Comparison of ENCODE assay signal across 8 cellular contexts in the genomic region with DNA sequence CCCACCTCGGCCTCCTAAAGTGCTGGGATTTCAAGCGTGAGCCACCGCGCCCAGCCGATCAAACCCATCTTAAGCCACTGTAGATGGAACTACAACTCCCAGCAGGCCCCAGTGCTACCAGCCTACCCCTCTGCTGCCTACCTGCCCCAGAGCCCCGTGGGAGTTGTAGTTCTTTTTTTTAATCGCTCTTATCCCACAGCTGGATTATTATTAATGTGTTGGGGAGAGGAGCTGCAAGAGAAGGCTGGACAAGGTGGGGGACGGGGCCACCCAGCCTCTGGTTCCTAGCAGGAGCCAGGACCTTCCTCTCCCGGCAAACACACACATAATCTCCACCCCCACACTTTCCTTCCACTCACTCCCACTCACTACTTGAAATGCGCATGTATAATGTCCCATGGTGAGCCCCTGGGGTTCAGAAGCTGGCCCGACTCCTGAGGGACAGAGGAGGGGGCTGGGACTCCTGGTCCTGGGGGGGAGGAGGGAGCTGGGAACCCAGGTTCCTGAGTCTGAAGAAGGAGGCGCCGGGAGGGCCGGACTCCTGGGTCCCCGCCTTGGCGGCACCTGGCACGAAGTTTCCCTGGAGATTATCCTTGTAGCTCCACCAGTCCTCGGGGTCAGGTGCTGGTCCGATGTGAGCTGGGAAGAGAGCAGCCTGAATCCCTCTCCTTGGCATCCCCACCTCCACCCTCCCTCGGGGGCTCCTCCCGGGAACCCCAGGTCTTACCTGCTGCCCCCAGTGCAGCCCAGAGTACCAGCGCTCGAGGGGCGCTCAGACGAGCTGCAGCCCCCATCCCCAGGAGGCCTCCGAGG. TPM values are rescaled to one million over a fixed set of nuclear protein-coding genes. Genes with fewer than 3 reads are reported as not detected.
DNase-seq lines count a peak whose midpoint lies in the region; ATAC-seq lines count a peak whose summit lies in the region.

No MANE protein-coding gene starts in this region.

- CTCF ChIA-PET in activated CD4-positive, alpha-beta memory T cell treated with anti-CD3 and anti-CD28 coated beads, Interleukin-2, amount 10 ng/mL, durations not matched to agents 7 days and 5 days (lab: Charles Lee): interaction anchor here (0.6 to 2.2 kb wide), 17 partner anchors 11 to 498 kb away, joined by 3 to 16 read pairs (median 5); a partner anchor contains a TSS

- H3K4me1 Mint-ChIP-seq in activated CD4-positive, alpha-beta memory T cell treated with anti-CD3 and anti-CD28 coated beads, Interleukin-2, amount 10 ng/mL, durations not matched to agents 7 days and 5 days: peaks cover 42% of the 10 kb centered on the region

- peaks cover 6% of the 10 kb centered on the region for H3K27me3 Mint-ChIP-seq in activated CD4-positive, alpha-beta memory T cell treated with anti-CD3 and anti-CD28 coated beads, Interleukin-2, amount 10 ng/mL, durations not matched to agents 7 days and 5 days

- peaks cover 4% of the 10 kb centered on the region for H3K4me1 ChIP-seq in ectodermal cell (ENCODE audit: control insufficient read depth, insufficient read depth, low read length)

- POLR2A ChIA-PET in activated CD4-positive, alpha-beta memory T cell treated with anti-CD3 and anti-CD28 coated beads, Interleukin-2, amount 10 ng/mL, durations not matched to agents 7 days and 5 days (lab: Charles Lee): interaction anchor here (0.5 to 2.7 kb wide), 10 partner anchors 8 to 326 kb away, joined by 3 to 21 read pairs (median 4); a partner anchor contains a TSS

- peak overlapping the region; percentile 77 for H3K4me3 Mint-ChIP-seq in activated CD4-positive, alpha-beta memory T cell treated with anti-CD3 and anti-CD28 coated beads, Interleukin-2, amount 10 ng/mL, durations not matched to agents 7 days and 5 days

- H3K27ac ChIP-seq in ectodermal cell (ENCODE audit: insufficient read depth, low read depth, low read length, poor library complexity, severe bottlenecking): peak overlapping the region; percentile 89

- no peaks in the 10 kb centered on the region for H3K9me3 ChIP-seq in ectodermal cell (ENCODE audit: control insufficient read depth, low read length)

- no peaks in the 10 kb centered on the region for H3K36me3 Mint-ChIP-seq in activated CD4-positive, alpha-beta memory T cell treated with anti-CD3 and anti-CD28 coated beads, Interleukin-2, amount 10 ng/mL, durations not matched to agents 7 days and 5 days (ENCODE audit: low read depth)

- H3K9me3 Mint-ChIP-seq in activated CD4-positive, alpha-beta memory T cell treated with anti-CD3 and anti-CD28 coated beads, Interleukin-2, amount 10 ng/mL, durations not matched to agents 7 days and 5 days: no peaks in the 10 kb centered on the region

- ATAC-seq in HG02798 (IDR thresholded peaks at IDR 0.05; ENCODE audit: poor library complexity, unreplicated experiment): peak; percentile 44
- no peak for ATAC-seq in HG03139 (IDR thresholded peaks at IDR 0.05; ENCODE audit: unreplicated experiment)

- H3K27ac Mint-ChIP-seq in activated CD4-positive, alpha-beta memory T cell treated with anti-CD3 and anti-CD28 coated beads, Interleukin-2, amount 10 ng/mL, durations not matched to agents 7 days and 5 days: no peak overlapping the region

- H3K4me3 ChIP-seq in ectodermal cell (ENCODE audit: insufficient read depth, low read depth, low read length): peak overlapping the region; percentile 57

- WGBS in ectodermal cell, 2 experiments: 0 to 1% methylated on average over 24 to 26 of the region's 26 CpGs

- H3K36me3 ChIP-seq in ectodermal cell (ENCODE audit: control insufficient read depth, insufficient read depth, low read length): no peaks in the 10 kb centered on the region

- peak; percentile 81 for DNase-seq in CD1c-positive myeloid dendritic cell (ENCODE audit: extremely low spot score)
- DNase-seq in NCI-H748 (lab: John Stamatoyannopoulos, UW; ENCODE audit: unreplicated experiment): peak; percentile 82
- DNase-seq in activated CD4-positive, alpha-beta memory T cell treated with anti-CD3 and anti-CD28 coated beads, Interleukin-2, amount 10 ng/mL, durations not matched to agents 7 days and 5 days: peak; percentile 80
- DNase-seq in lung microvascular endothelial cell (ENCODE audit: low read depth in 2 of 2): peak; percentile 61 to 82
- DNase-seq in stimulated activated CD4-positive, alpha-beta T cell treated with anti-CD3 and anti-CD28 coated beads, TNF-alpha, amount 100 ng/mL, for 24 hours (ENCODE audit: low read depth in 3 of 3): peak in 2 of 3 experiments; percentile 62 to 70

- H3K27me3 ChIP-seq in ectodermal cell (ENCODE audit: control insufficient read depth, insufficient read depth, low read length, poor library complexity, severe bottlenecking): no peaks in the 10 kb centered on the region

RNA-seq across cellular contexts. Expression of a gene that starts 0.9 kb away (rescaled TPM):
- total RNA-seq in activated CD4-positive, alpha-beta memory T cell treated with anti-CD3 and anti-CD28 coated beads, Interleukin-2, amount 10 ng/mL, durations not matched to agents 7 days and 5 days: 1 to 10 TPM; 3.9 to 4.5 TPM
- 111 TPM for polyA plus RNA-seq in ectodermal cell (2013, experiment 1 of 4)
- 97.1 TPM for polyA plus RNA-seq in ectodermal cell (2013, experiment 2 of 4)
- polyA plus RNA-seq in ectodermal cell (2013, experiment 3 of 4): 87.7 TPM
- 96.2 TPM for polyA plus RNA-seq in ectodermal cell (2013, experiment 4 of 4)
- 3.1 and 8.1 TPM in 2 replicates for total RNA-seq in lung microvascular endothelial cell

RNA-seq across cellular contexts. Expression of a gene that starts 7.9 kb away (rescaled TPM):
- 10 to 100 TPM; 18.7 to 19.1 TPM for total RNA-seq in activated CD4-positive, alpha-beta memory T cell treated with anti-CD3 and anti-CD28 coated beads, Interleukin-2, amount 10 ng/mL, durations not matched to agents 7 days and 5 days
- 16.9 TPM for polyA plus RNA-seq in ectodermal cell (2013, experiment 1 of 4)
- 14.6 TPM for polyA plus RNA-seq in ectodermal cell (2013, experiment 2 of 4)
- 14.9 TPM for polyA plus RNA-seq in ectodermal cell (2013, experiment 3 of 4)
- 16.8 TPM for polyA plus RNA-seq in ectodermal cell (2013, experiment 4 of 4)
- total RNA-seq in lung microvascular endothelial cell: 0.87 and 3.4 TPM in 2 replicates

RNA-seq across cellular contexts. Expression of a gene that starts 25.7 kb away (rescaled TPM):
- 10 to 100 TPM; 27.7 to 29.5 TPM for total RNA-seq in activated CD4-positive, alpha-beta memory T cell treated with anti-CD3 and anti-CD28 coated beads, Interleukin-2, amount 10 ng/mL, durations not matched to agents 7 days and 5 days
- 37.4 TPM for polyA plus RNA-seq in ectodermal cell (2013, experiment 1 of 4)
- 42.1 TPM for polyA plus RNA-seq in ectodermal cell (2013, experiment 2 of 4)
- polyA plus RNA-seq in ectodermal cell (2013, experiment 3 of 4): 26.8 TPM
- 32.2 TPM for polyA plus RNA-seq in ectodermal cell (2013, experiment 4 of 4)
- 5.4 and 6.3 TPM in 2 replicates for total RNA-seq in lung microvascular endothelial cell

RNA-seq across cellular contexts. Expression of a gene that starts 26.1 kb away (rescaled TPM):
- total RNA-seq in activated CD4-positive, alpha-beta memory T cell treated with anti-CD3 and anti-CD28 coated beads, Interleukin-2, amount 10 ng/mL, durations not matched to agents 7 days and 5 days: 1,000 to 10,000 TPM; 1,511 to 1,528 TPM
- polyA plus RNA-seq in ectodermal cell (2013, experiment 1 of 4): 1,711 TPM
- polyA plus RNA-seq in ectodermal cell (2013, experiment 2 of 4): 1,723 TPM
- 1,581 TPM for polyA plus RNA-seq in ectodermal cell (2013, experiment 3 of 4)
- polyA plus RNA-seq in ectodermal cell (2013, experiment 4 of 4): 1,728 TPM
- 2,223 and 2,324 TPM in 2 replicates for total RNA-seq in lung microvascular endothelial cell

RNA-seq across cellular contexts. Expression of a gene that starts 27.8 kb away (rescaled TPM):
- total RNA-seq in activated CD4-positive, alpha-beta memory T cell treated with anti-CD3 and anti-CD28 coated beads, Interleukin-2, amount 10 ng/mL, durations not matched to agents 7 days and 5 days: 1 to 10 TPM in 1 of 2 experiments, under 1 TPM in 1; 0.68 to 1.1 TPM
- 1.1 TPM for polyA plus RNA-seq in ectodermal cell (2013, experiment 1 of 4)
- 0.62 TPM for polyA plus RNA-seq in ectodermal cell (2013, experiment 2 of 4)
- 0.48 TPM for polyA plus RNA-seq in ectodermal cell (2013, experiment 3 of 4)
- polyA plus RNA-seq in ectodermal cell (2013, experiment 4 of 4): 1.6 TPM
- total RNA-seq in lung microvascular endothelial cell: not detected in 2 replicates
